In genomic region chr14:87186745-87187144, GRCh38 we compare ENCODE assay signal across 1 cellular context.
TF ChIP-seq lines count a peak whose summit lies in the region.

No MANE protein-coding gene starts in this region.

TF ChIP-seq in GM23338, 12 proteins besides CTCF, POLR2A, EP300 and RAD21 (continued from another document):
- TF ChIP-seq ZNF462 (CRISPR knock-in tag; IDR thresholded peaks at IDR 0.05), result peak; percentile 77; the same call in 1 of the 2 replicates
- no peak for TF ChIP-seq STAT1 (IDR thresholded peaks at IDR 0.05; ENCODE audit: unreplicated experiment)
- TF ChIP-seq REST (IDR thresholded peaks at IDR 0.05; ENCODE audit: unreplicated experiment), result no peak
- no peak for TF ChIP-seq JUNB (IDR thresholded peaks at IDR 0.05; ENCODE audit: unreplicated experiment)
- peak; percentile 80; the same call in 1 of the 2 replicates for TF ChIP-seq NANOG (IDR thresholded peaks at IDR 0.05; ENCODE audit: borderline replicate concordance)
- TF ChIP-seq ETS1 (IDR thresholded peaks at IDR 0.05), result no peak
- TF ChIP-seq ZNF331 (CRISPR knock-in tag; IDR thresholded peaks at IDR 0.05; ENCODE audit: low read depth), result no peak
- TF ChIP-seq EZH2phosphoT487 (IDR thresholded peaks at IDR 0.05; ENCODE audit: unreplicated experiment), result no peak
